In genomic region chr10:91681361-91682276, GRCh38 we compare ENCODE assay signal across 12 cellular contexts. TPM values are rescaled to one million over a fixed set of nuclear protein-coding genes. Genes with fewer than 3 reads are reported as not detected.
DNase-seq lines count a peak whose midpoint lies in the region; ATAC-seq, FAIRE-seq and TF ChIP-seq lines count a peak whose summit lies in the region.
"Had no signal": no experiment of that assay in that cellular context is flagged by ENCODE, and none has a peak within 500 bp of the region (broad histone marks: within the 10 kb centered on the region; RNA-seq: fewer than 3 reads in every experiment).

No MANE protein-coding gene starts in this region.

- H3K36me3 ChIP-seq in GM23248 (ENCODE audit: low read depth) (no peaks in the 10 kb centered on the region), body of pancreas (replicated peaks in 1 of 2; ENCODE audit: insufficient read depth in 1 of 2, low read depth in 2 of 2) (no peaks in the 10 kb centered on the region), HepG2 (replicated peaks in 1 of 2; ENCODE audit: control insufficient read depth in 1 of 2, insufficient read depth in 2 of 2, low read length in 2 of 2) (no peaks in the 10 kb centered on the region)

- no peaks in the 10 kb centered on the region for H3K27me3 Mint-ChIP-seq in activated T-helper 17 cell treated with anti-CD3 and anti-CD28 coated beads, Interleukin-2, amount 50 U/mL, for 72 hours
- peaks cover 21 to 23% of the 10 kb centered on the region in 2 donors for H3K27me3 Mint-ChIP-seq in natural killer cell (ENCODE audit: low read depth in 2 of 2)

- H2AFZ ChIP-seq in GM23248: no peak overlapping the region
- H2AFZ ChIP-seq in HepG2 (ENCODE audit: low read length): no peak overlapping the region

- H3K27me3 ChIP-seq in GM23248 (replicated peaks; ENCODE audit: insufficient read depth) (no peaks in the 10 kb centered on the region), body of pancreas (no peaks in the 10 kb centered on the region), HepG2 (ENCODE audit: control insufficient read depth in 1 of 2, insufficient read depth in 2 of 2, low read length in 2 of 2) (no peaks in the 10 kb centered on the region; a peak in 1 of 5 replicates)

- CTCF ChIA-PET in HepG2 (lab: Yijun Ruan, JAX; ENCODE audit: low intra/inter-chr PET ratio, low total read pairs): no interaction called here

- H3K9me2 ChIP-seq in GM23248 (ENCODE audit: insufficient read depth): no peaks in the 10 kb centered on the region

- H4K20me1 ChIP-seq in GM23248 (ENCODE audit: insufficient read depth) (no peaks in the 10 kb centered on the region), HepG2 (ENCODE audit: insufficient read depth, low read length) (no peaks in the 10 kb centered on the region)

- TF ChIP-seq EP300 in HepG2 (IDR thresholded peaks at IDR 0.05; ENCODE audit: low read depth in 2 of 2, low read length in 2 of 2): no peak
- no peak for TF ChIP-seq EP300 in HepG2 (CRISPR knock-in tag; IDR thresholded peaks at IDR 0.05; ENCODE audit: borderline replicate concordance)

- FAIRE-seq in HepG2 (lab: Jason Lieb, UNC): no peak

- no peak overlapping the region for H3K4me3 Mint-ChIP-seq in activated T-helper 17 cell treated with anti-CD3 and anti-CD28 coated beads, Interleukin-2, amount 50 U/mL, for 72 hours
- no peak overlapping the region for H3K4me3 Mint-ChIP-seq in natural killer cell
- H3K4me3 Mint-ChIP-seq: HFFc6; naive B cell; T-helper 2 cell treated with Interferon-gamma antibody and Interleukin-4, amounts not matched to agents 5 μg/mL and 100 μg/mL, for 36 hours had no signal

- no peak overlapping the region for H3K9ac ChIP-seq in GM23248
- no peak overlapping the region for H3K9ac ChIP-seq in HepG2 (ENCODE audit: insufficient read depth, low read depth, low read length)

- peaks cover 8% of the 10 kb centered on the region for H3K4me1 Mint-ChIP-seq in activated T-helper 17 cell treated with anti-CD3 and anti-CD28 coated beads, Interleukin-2, amount 50 U/mL, for 72 hours
- no peaks in the 10 kb centered on the region for H3K4me1 Mint-ChIP-seq in natural killer cell
- H3K4me1 Mint-ChIP-seq: naive B cell had no signal

- TF ChIP-seq CTCF in body of pancreas (IDR thresholded peaks at IDR 0.05) (no peak), HepG2 (CRISPR knock-in tag; IDR thresholded peaks at IDR 0.05) (no peak), natural killer cell (IDR thresholded peaks at IDR 0.05) (no peak)

- no peak overlapping the region for H3K27ac ChIP-seq in GM23248
- H3K27ac ChIP-seq in body of pancreas: no peak overlapping the region
- no peak overlapping the region for H3K27ac ChIP-seq in HepG2 (ENCODE audit: extremely low read length, insufficient read depth, low read length)

- H3K79me2 ChIP-seq in GM23248 (ENCODE audit: insufficient read depth) (no peaks in the 10 kb centered on the region), HepG2 (ENCODE audit: insufficient read depth, low read length) (no peaks in the 10 kb centered on the region)

- H3K9me3 Mint-ChIP-seq in activated T-helper 17 cell treated with anti-CD3 and anti-CD28 coated beads, Interleukin-2, amount 50 U/mL, for 72 hours: no peaks in the 10 kb centered on the region
- H3K9me3 Mint-ChIP-seq in natural killer cell: no peaks in the 10 kb centered on the region
- H3K9me3 Mint-ChIP-seq: HFFc6; T-helper 2 cell treated with Interferon-gamma antibody and Interleukin-4, amounts not matched to agents 5 μg/mL and 100 μg/mL, for 36 hours had no signal

- no peak for TF ChIP-seq POLR2A in body of pancreas (IDR thresholded peaks at IDR 0.05)
- TF ChIP-seq POLR2A in HepG2 (IDR thresholded peaks at IDR 0.05; ENCODE audit: insufficient read depth in 1 of 2, low read depth in 2 of 2, low read length in 2 of 2): no peak

- H3K4me1 ChIP-seq in GM23248 (ENCODE audit: insufficient read depth): peaks cover 43% of the 10 kb centered on the region
- H3K4me1 ChIP-seq in body of pancreas: no peaks in the 10 kb centered on the region
- no peaks in the 10 kb centered on the region for H3K4me1 ChIP-seq in HepG2 (ENCODE audit: insufficient read depth, low read length)

- WGBS in GM23248 (ENCODE audit: low coverage in 1 of 2, low lambda C conversion rate in 2 of 2, missing lambda C conversion rate in 2 of 2), 2 experiments: 75 to 77% methylated on average over 12 of the region's 12 CpGs
- WGBS in body of pancreas, 2 donors: 56 to 59% methylated on average over 12 of the region's 12 CpGs
- 17% methylated on average over 8 of the region's 12 CpGs for WGBS in HepG2 (ENCODE audit: low lambda C conversion rate)

- ATAC-seq in body of pancreas (no peak), HepG2 (no peak), natural killer cell (no peak)
- ATAC-seq in activated T-helper 17 cell treated with anti-CD3 and anti-CD28 coated beads, Interleukin-2, amount 50 U/mL, for 72 hours (replicated peaks): no peak

- intact Hi-C loops in body of pancreas (cut with DNase I) (no loop called here), HepG2 (cut with micrococcal nuclease; ENCODE audit: unreplicated experiment) (no loop called here), natural killer cell (cut with micrococcal nuclease) (no loop called here)

- TF ChIP-seq RAD21 in HepG2 (CRISPR knock-in tag; IDR thresholded peaks at IDR 0.05): no peak

- DNase-seq in GM23248: peak; percentile 55
- DNase-seq in NCI-H1105 treated with DMSO at 0.1 percent for 48 hours (lab: John Stamatoyannopoulos, UW): peak; percentile 48
- DNase-seq in body of pancreas: peak in 3 of 4 donors; percentile 13 to 29 (median 23)
- DNase-seq in kidney tubule cell (ENCODE audit: low spot score): peak; percentile 50
- DNase-seq in HepG2 (ENCODE audit: low spot score): no peak
- no peak for DNase-seq in natural killer cell
- DNase-seq: DMS53, HFFc6, naive B cell, NCI-H526 treated with DMSO at 0.1 percent for 48 hours had no signal

- H3K4me3 ChIP-seq in GM23248 (no peak overlapping the region), body of pancreas (no peak overlapping the region), HepG2 (replicated peaks in 1 of 3; ENCODE audit: insufficient read depth in 1 of 3, low read depth in 2 of 3, low read length in 3 of 3) (no peak overlapping the region)

- H3K4me2 ChIP-seq in GM23248 (ENCODE audit: unreplicated experiment) (no peak overlapping the region), HepG2 (ENCODE audit: low read depth, low read length) (no peak overlapping the region)

- POLR2A ChIA-PET in HepG2 (lab: Yijun Ruan, JAX): no interaction called here

- BruUV-seq in HepG2 (replicated peaks; lab: Mats Ljungman, UMichigan): no TSS peak

- no peaks in the 10 kb centered on the region for H3K36me3 Mint-ChIP-seq in activated T-helper 17 cell treated with anti-CD3 and anti-CD28 coated beads, Interleukin-2, amount 50 U/mL, for 72 hours (ENCODE audit: low read depth)
- H3K36me3 Mint-ChIP-seq in natural killer cell: no peaks in the 10 kb centered on the region
- H3K36me3 Mint-ChIP-seq: naive B cell had no signal

- H3F3A ChIP-seq in GM23248 (ENCODE audit: insufficient read depth): peaks cover 29% of the 10 kb centered on the region

- H3K9me3 ChIP-seq in GM23248 (ENCODE audit: low read depth) (no peaks in the 10 kb centered on the region), body of pancreas (no peaks in the 10 kb centered on the region), HepG2 (ENCODE audit: low read length) (no peaks in the 10 kb centered on the region)

- in situ Hi-C loops in GM23248 (cut with MboI): no loop called here
- in situ Hi-C loops in HepG2 (cut with HindIII; ENCODE audit: extremely low pct_ligation_motif_present, low pct_unique_long_range_greater_than_20kb): no loop called here

- H3K27ac Mint-ChIP-seq in activated T-helper 17 cell treated with anti-CD3 and anti-CD28 coated beads, Interleukin-2, amount 50 U/mL, for 72 hours: no peak overlapping the region
- no peak overlapping the region for H3K27ac Mint-ChIP-seq in natural killer cell
- H3K27ac Mint-ChIP-seq: HFFc6; naive B cell; T-helper 2 cell treated with Interferon-gamma antibody and Interleukin-4, amounts not matched to agents 5 μg/mL and 100 μg/mL, for 36 hours had no signal

TF ChIP-seq in HepG2, 621 proteins besides CTCF, POLR2A, EP300 and RAD21:
- TF ChIP-seq NFE2L1 (CRISPR knock-in tag; IDR thresholded peaks at IDR 0.05; ENCODE audit: borderline replicate concordance): no peak
- no peak for TF ChIP-seq ZNF256 (CRISPR knock-in tag; conservative IDR thresholded peaks at IDR 0.05)
- no peak for TF ChIP-seq ZNF782 (CRISPR knock-in tag; IDR thresholded peaks at IDR 0.05; ENCODE audit: borderline replicate concordance)
- TF ChIP-seq YY1 (IDR thresholded peaks at IDR 0.05; ENCODE audit: insufficient read depth, insufficient replicate concordance, low read depth, low read length): no peak

RNA-seq across cellular contexts. Expression of gene PPP1R3C, which starts 48.7 kb away (rescaled TPM):
- total RNA-seq in GM23248 (2014; rRNA removed; shearing (Covaris generic)): 193 and 238 TPM in 2 replicates
- 98.8 and 99.9 TPM in 2 replicates for polyA plus RNA-seq in GM23248 (2016; fragmentation: Nextera tagmentation; extraction: Ambion mirVana)
- total RNA-seq in body of pancreas: 10 to 100 TPM in 1 of 2 donors, 1 to 10 TPM in 1; 9.6 to 15.6 TPM
- 14.8 and 18.7 TPM in 2 replicates for total RNA-seq in HepG2 (2016; rRNA removed; fragmentation: Illumina TruSeq; extraction: Trizol)
- 2.8 and 3.5 TPM in 2 replicates for total RNA-seq in HepG2 (2016; cell fraction: cytosol; rRNA removed; fragmentation: Illumina TruSeq; extraction: Trizol; ENCODE audit: low read depth)
- total RNA-seq in HepG2 (2016; cell fraction: insoluble cytoplasmic fraction; rRNA removed; fragmentation: Illumina TruSeq; extraction: Trizol): 13.6 and 18.6 TPM in 2 replicates
- total RNA-seq in HepG2 (2016; cell fraction: membrane; rRNA removed; fragmentation: Illumina TruSeq; extraction: Trizol): 8.0 and 9.5 TPM in 2 replicates
- total RNA-seq in HepG2 (2016; cell fraction: nucleus; rRNA removed; fragmentation: Illumina TruSeq; extraction: Trizol): 7.0 and 7.1 TPM in 2 replicates
- polyA plus RNA-seq in HepG2 (2011; rRNA removed): 11.4 and 13.3 TPM in 2 replicates
- 6.3 and 10.7 TPM in 2 replicates for polyA plus RNA-seq in HepG2 (2011; cell fraction: cytosol; rRNA removed)
- 5.5 and 7.0 TPM in 2 replicates for polyA plus RNA-seq in HepG2 (2011; cell fraction: nucleus; rRNA removed)
- 13.0 and 17.4 TPM in 2 replicates for polyA plus RNA-seq in HepG2 (2012)
- polyA plus RNA-seq in HepG2 (2016; cell fraction: cytosol; fragmentation: Illumina TruSeq; extraction: Trizol; ENCODE audit: low read depth): 0.78 and 0.98 TPM in 2 replicates
- polyA plus RNA-seq in HepG2 (2016; cell fraction: insoluble cytoplasmic fraction; fragmentation: Illumina TruSeq; extraction: Trizol; ENCODE audit: low read depth): 13.2 and 13.9 TPM in 2 replicates
- polyA plus RNA-seq in HepG2 (2016; cell fraction: membrane; fragmentation: Illumina TruSeq; extraction: Trizol; ENCODE audit: low read depth): 2.4 and 2.7 TPM in 2 replicates
- polyA plus RNA-seq in HepG2 (2016; cell fraction: nucleus; fragmentation: Illumina TruSeq; extraction: Trizol; ENCODE audit: insufficient read depth, low read depth): 6.2 and 6.4 TPM in 2 replicates
- 13.9 and 20.0 TPM in 2 replicates for polyA minus RNA-seq in HepG2 (2011; rRNA and poly(A)+ RNA removed; ENCODE audit: low replicate concordance)
- polyA minus RNA-seq in HepG2 (2011; cell fraction: cytosol; rRNA and poly(A)+ RNA removed): 16.0 and 20.2 TPM in 2 replicates
- polyA minus RNA-seq in HepG2 (2011; cell fraction: nucleus; rRNA and poly(A)+ RNA removed): 21.6 and 26.9 TPM in 2 replicates
- under 1 TPM in 1 of 2 donors, not detected in 1; 0.64 TPM for total RNA-seq in activated T-helper 17 cell treated with anti-CD3 and anti-CD28 coated beads, Interleukin-2, amount 50 U/mL, for 72 hours
- not detected for total RNA-seq in natural killer cell

Comparison
In these comparisons a context has a peak if more than half of its experiments do, and no peak if none do; other contexts are left out.
1. DNase-seq: peak in GM23248 (single experiment), NCI-H1105 treated with DMSO at 0.1 percent for 48 hours (single experiment), body of pancreas (3 of 4) and kidney tubule cell (single experiment); none in HepG2 (single experiment) and natural killer cell (single experiment).